25 cellular contexts compared by ENCODE assay signal in genomic region chr4:38891051-38891738, GRCh38. TPM values are rescaled to one million over a fixed set of nuclear protein-coding genes. Genes with fewer than 3 reads are reported as not detected.
DNase-seq lines count a peak whose midpoint lies in the region; ATAC-seq and TF ChIP-seq lines count a peak whose summit lies in the region.
"Had no signal": no experiment of that assay in that cellular context is flagged by ENCODE, and none has a peak within 500 bp of the region (broad histone marks: within the 10 kb centered on the region; RNA-seq: fewer than 3 reads in every experiment).

No MANE protein-coding gene starts in this region.

- peaks cover 15% of the 10 kb centered on the region for H3K4me1 Mint-ChIP-seq in activated T-helper 17 cell treated with anti-CD3 and anti-CD28 coated beads, Interleukin-2, amount 50 U/mL, for 72 hours

- no peak for TF ChIP-seq CTCF in HEK293 (tag by site-specific recombination; IDR thresholded peaks at IDR 0.05)

- CTCF ChIA-PET in HEK293 (lab: Yijun Ruan, JAX), result interaction anchor here (1.2 to 1.3 kb wide), 2 partner anchors 31 to 133 kb away, joined by 3 to 4 read pairs; no protein-coding TSS in a partner anchor

- no peak overlapping the region for H3K27ac ChIP-seq in HEK293 (ENCODE audit: extremely low read depth, low read depth, low read length)
- H3K27ac ChIP-seq: BLaER1, neutrophil, prostate gland, thyroid gland had no signal

- POLR2A ChIA-PET in HEK293 (lab: Yijun Ruan, JAX), result interaction anchor here (0.6 kb wide), 1 partner anchor 52 kb away, joined by 5 read pairs; no protein-coding TSS in a partner anchor

- no peak for DNase-seq in left colon
- DNase-seq in renal cortical epithelial cell (ENCODE audit: low read depth), result peak; percentile 47
- DNase-seq in hepatic stellate cell (ENCODE audit: low spot score), result no peak
- DNase-seq in MV-4-11 (lab: John Stamatoyannopoulos, UW), result no peak
- DNase-seq in COLO829 (ENCODE audit: low spot score), result no peak
- DNase-seq: activated CD4-positive, alpha-beta memory T cell treated with anti-CD3 and anti-CD28 coated beads, Interleukin-2, amount 10 ng/mL, durations not matched to agents 7 days and 5 days; activated naive CD8-positive, alpha-beta T cell treated with anti-CD3 and anti-CD28 coated beads, Interleukin-2, amount 50 U/mL, for 24 hours; Caco-2; cerebellar nuclear complex; GDM1; islet precursor cell; NCI-H2081; NCI-H446; RPMI8226; stomach; T-helper 1 cell; thyroid gland had no signal

- H3K36me3 Mint-ChIP-seq in activated T-helper 17 cell treated with anti-CD3 and anti-CD28 coated beads, Interleukin-2, amount 50 U/mL, for 72 hours (ENCODE audit: low read depth), result peaks cover 6% of the 10 kb centered on the region

- H3K4me1 ChIP-seq in HEK293 (ENCODE audit: control insufficient read depth, insufficient read depth, low read length), result no peaks in the 10 kb centered on the region
- H3K4me1 ChIP-seq: prostate gland had no signal

- H3K4me3 ChIP-seq in HEK293 (ENCODE audit: low read depth, low read length), result no peak overlapping the region
- H3K4me3 ChIP-seq: BLaER1, K562, lung, prostate gland, stomach, thyroid gland had no signal

- H3K9me3 Mint-ChIP-seq in activated T-helper 17 cell treated with anti-CD3 and anti-CD28 coated beads, Interleukin-2, amount 50 U/mL, for 72 hours, result no peaks in the 10 kb centered on the region
- H3K9me3 Mint-ChIP-seq: activated CD4-positive, alpha-beta memory T cell treated with anti-CD3 and anti-CD28 coated beads, Interleukin-2, amount 10 ng/mL, durations not matched to agents 7 days and 5 days; brain had no signal

- peak overlapping the region; percentile 28 for H3K27ac Mint-ChIP-seq in activated T-helper 17 cell treated with anti-CD3 and anti-CD28 coated beads, Interleukin-2, amount 50 U/mL, for 72 hours
- H3K27ac Mint-ChIP-seq: activated CD4-positive, alpha-beta memory T cell treated with anti-CD3 and anti-CD28 coated beads, Interleukin-2, amount 10 ng/mL, durations not matched to agents 7 days and 5 days had no signal

- no peak overlapping the region for H3K4me3 Mint-ChIP-seq in activated T-helper 17 cell treated with anti-CD3 and anti-CD28 coated beads, Interleukin-2, amount 50 U/mL, for 72 hours
- H3K4me3 Mint-ChIP-seq: activated CD4-positive, alpha-beta memory T cell treated with anti-CD3 and anti-CD28 coated beads, Interleukin-2, amount 10 ng/mL, durations not matched to agents 7 days and 5 days; activated naive CD8-positive, alpha-beta T cell treated with anti-CD3 and anti-CD28 coated beads, Interleukin-2, amount 50 U/mL, for 24 hours; brain had no signal

- no peaks in the 10 kb centered on the region for H3K9me3 ChIP-seq in HEK293 (ENCODE audit: control insufficient read depth, insufficient read depth, low read depth, low read length)
- H3K9me3 ChIP-seq: BLaER1, Caco-2, neutrophil, prostate gland, stomach, thyroid gland had no signal

- peaks cover 7% of the 10 kb centered on the region for H3K27me3 Mint-ChIP-seq in activated T-helper 17 cell treated with anti-CD3 and anti-CD28 coated beads, Interleukin-2, amount 50 U/mL, for 72 hours
- H3K27me3 Mint-ChIP-seq: activated CD4-positive, alpha-beta memory T cell treated with anti-CD3 and anti-CD28 coated beads, Interleukin-2, amount 10 ng/mL, durations not matched to agents 7 days and 5 days had no signal

- intact Hi-C loops in left colon (cut with DNase I, micrococcal nuclease), result loop anchor here in 1 of 2 donors (10.0 kb wide), 1 partner anchor 244 kb away; no protein-coding TSS in a partner anchor

- peaks cover 0 to 28% of the 10 kb centered on the region in 2 experiments; a peak in 1 of 3 replicates for H3K36me3 ChIP-seq in HEK293 (ENCODE audit: control insufficient read depth in 2 of 2, insufficient read depth in 1 of 2, low read length in 2 of 2)
- H3K36me3 ChIP-seq: BLaER1, neutrophil, prostate gland had no signal

- no peak for ATAC-seq in activated T-helper 17 cell treated with anti-CD3 and anti-CD28 coated beads, Interleukin-2, amount 50 U/mL, for 72 hours (replicated peaks)
- peak; percentile 91 for ATAC-seq in left colon
- ATAC-seq: activated naive CD8-positive, alpha-beta T cell treated with anti-CD3 and anti-CD28 coated beads, Interleukin-2, amount 50 U/mL, for 24 hours; K562 had no signal

TF ChIP-seq in HEK293, 187 proteins besides CTCF, POLR2A, EP300 and RAD21:
- TF ChIP-seq ZSCAN16 (tag by site-specific recombination; IDR thresholded peaks at IDR 0.05), result peak; percentile 88
- no peak for TF ChIP-seq ZFP3 (tag by site-specific recombination; IDR thresholded peaks at IDR 0.05; ENCODE audit: low read depth)
TF ChIP-seq in HEK293: peak in this region for 1.

RNA-seq across cellular contexts. Expression of gene FAM114A1, which starts 23.6 kb away (rescaled TPM):
- 1 to 10 TPM in 1 of 2 donors, under 1 TPM in 1; 0.35 to 1.5 TPM for total RNA-seq in activated T-helper 17 cell treated with anti-CD3 and anti-CD28 coated beads, Interleukin-2, amount 50 U/mL, for 72 hours
- total RNA-seq in left colon, result 10 to 100 TPM; 73.3 to 77.2 TPM
- total RNA-seq in renal cortical epithelial cell, result 147 and 192 TPM in 2 replicates

RNA-seq across cellular contexts. Expression of gene TLR6, which starts 34.6 kb away (rescaled TPM):
- 1 to 10 TPM; 2.7 to 3.0 TPM for total RNA-seq in activated T-helper 17 cell treated with anti-CD3 and anti-CD28 coated beads, Interleukin-2, amount 50 U/mL, for 72 hours
- 1 to 10 TPM; 1.4 to 2.7 TPM for total RNA-seq in left colon
- 0.65 and 2.8 TPM in 2 replicates for total RNA-seq in renal cortical epithelial cell
- total RNA-seq: Caco-2 had no signal

Comparison
In these comparisons a context has a peak if more than half of its experiments do, and no peak if none do; other contexts are left out.
1. RNA of gene FAM114A1, which starts 23.6 kb away (total RNA-seq): 147 to 192 TPM in renal cortical epithelial cell and 73.3 to 77.2 TPM in left colon; 0.35 to 1.5 TPM in activated T-helper 17 cell treated with anti-CD3 and anti-CD28 coated beads, Interleukin-2, amount 50 U/mL, for 72 hours; every median in the first group is over 10 times any median in the second.